ENCODE assay signal across 22 cellular contexts in genomic region chr7:113338297-113338696, GRCh38.
A peak's percentile ranks its signal among the peaks of the same experiment; 100 is the strongest.
DNase-seq lines count a peak whose midpoint lies in the region; ATAC-seq and TF ChIP-seq lines count a peak whose summit lies in the region.
"Had no signal": no experiment of that assay in that cellular context is flagged by ENCODE, and none has a peak within 500 bp of the region (broad histone marks: within the 10 kb centered on the region; RNA-seq: fewer than 3 reads in every experiment).

No MANE protein-coding gene starts in this region.

- no peak overlapping the region for H2BK20ac ChIP-seq in H9 (ENCODE audit: low read depth, low read length, poor library complexity, severe bottlenecking)

- H4K5ac ChIP-seq in H9 (ENCODE audit: insufficient read length, low read depth, low read length): no peak overlapping the region

- no peaks in the 10 kb centered on the region for H3K23me2 ChIP-seq in H9 (ENCODE audit: insufficient read length, low read depth, low read length, poor library complexity, severe bottlenecking)

- H2BK15ac ChIP-seq in H9 (ENCODE audit: low read depth, low read length): no peak overlapping the region

- no peak overlapping the region for H3K56ac ChIP-seq in H9 (ENCODE audit: insufficient read length, low read depth, low read length)

- no peaks in the 10 kb centered on the region for H3K4me1 ChIP-seq in H9 (ENCODE audit: insufficient read depth, low read length)
- H3K4me1 ChIP-seq: A549, Caco-2, esophagus muscularis mucosa, gastroesophageal sphincter, lower lobe of right lung, upper lobe of right lung had no signal

- H3K4me2 ChIP-seq in H9 (ENCODE audit: insufficient read depth, insufficient read length, low read length): no peak overlapping the region
- H3K4me2 ChIP-seq: A549 had no signal

- no peak overlapping the region for H2BK12ac ChIP-seq in H9 (ENCODE audit: insufficient read length, low read depth, low read length)

- H3K27ac ChIP-seq in H9 (ENCODE audit: insufficient read length, low read depth, low read length): no peak overlapping the region
- H3K27ac ChIP-seq: A549, brain microvascular endothelial cell, esophagus muscularis mucosa, gastroesophageal sphincter, lower lobe of right lung, upper lobe of right lung had no signal

- no peak overlapping the region for H3T11ph ChIP-seq in H9 (ENCODE audit: low read length)

- no peaks in the 10 kb centered on the region; a peak in 1 of 4 replicates for H3K4me1 Mint-ChIP-seq in H9
- H3K4me1 Mint-ChIP-seq: activated B cell treated with CpG ODN at 0.5 μM for 24 hours had no signal

- no peak overlapping the region for H3K23ac ChIP-seq in H9 (ENCODE audit: insufficient read length, low read depth, low read length)

- TF ChIP-seq CTCF in H9 (conservative IDR thresholded peaks at IDR 0.05) (no peak), foreskin fibroblast (IDR thresholded peaks at IDR 0.05; ENCODE audit: low read depth, low read length) (no peak)

- H2BK120ac ChIP-seq in H9 (ENCODE audit: low read depth, low read length, poor library complexity, severe bottlenecking): no peak overlapping the region

- H3K14ac ChIP-seq in H9 (ENCODE audit: insufficient read depth, low read length): no peak overlapping the region

- no peak overlapping the region for H3K18ac ChIP-seq in H9 (ENCODE audit: insufficient read length, low read depth, low read length)

- intact Hi-C loops in Right ventricle myocardium inferior (cut with DNase I): no loop called here

- H4K8ac ChIP-seq in H9 (replicated peaks; ENCODE audit: insufficient read length, low read depth, low read length): no peak overlapping the region

- H4K20me1 ChIP-seq in H9 (ENCODE audit: control insufficient read depth, insufficient read depth, insufficient read length): no peaks in the 10 kb centered on the region

- H3K27ac Mint-ChIP-seq in H9: no peak overlapping the region
- H3K27ac Mint-ChIP-seq: activated B cell treated with CpG ODN at 0.5 μM for 24 hours, progenitor cell of endocrine pancreas had no signal

- H3K27me3 Mint-ChIP-seq in H9 (ENCODE audit: low read depth): peaks cover 4% of the 10 kb centered on the region
- H3K27me3 Mint-ChIP-seq: activated B cell treated with CpG ODN at 0.5 μM for 24 hours, progenitor cell of endocrine pancreas had no signal

- no peaks in the 10 kb centered on the region for H3K9me3 ChIP-seq in H9 (ENCODE audit: control insufficient read depth, low read depth, low read length)
- H3K9me3 ChIP-seq: A549, Caco-2, upper lobe of right lung had no signal

- no peak overlapping the region for H3K4me3 Mint-ChIP-seq in H9
- H3K4me3 Mint-ChIP-seq: activated B cell treated with CpG ODN at 0.5 μM for 24 hours had no signal

- no peak overlapping the region for H2BK5ac ChIP-seq in H9 (ENCODE audit: insufficient read length, low read length)

- no peaks in the 10 kb centered on the region for H3K79me2 ChIP-seq in H9 (ENCODE audit: insufficient read depth, low read length)

- H4K91ac ChIP-seq in H9 (ENCODE audit: insufficient read length, low read depth, low read length): no peak overlapping the region

- H3K79me1 ChIP-seq in H9 (ENCODE audit: insufficient read depth, low read depth, low read length, poor library complexity, severe bottlenecking): no peaks in the 10 kb centered on the region

- H3K9me3 Mint-ChIP-seq in H9: peaks cover 3 to 5% of the 10 kb centered on the region in 2 experiments; a peak in 2 of 5 replicates
- H3K9me3 Mint-ChIP-seq: activated B cell treated with CpG ODN at 0.5 μM for 24 hours had no signal

- H3K27me3 ChIP-seq in H9 (ENCODE audit: insufficient read depth, low read length): no peaks in the 10 kb centered on the region
- H3K27me3 ChIP-seq: brain microvascular endothelial cell, esophagus muscularis mucosa, gastroesophageal sphincter, upper lobe of right lung had no signal

- H3K36me3 Mint-ChIP-seq in H9 (ENCODE audit: insufficient read depth in 1 of 3, low read depth in 3 of 3): no peaks in the 10 kb centered on the region

- no peak overlapping the region for H2AK5ac ChIP-seq in H9 (ENCODE audit: insufficient read length, low read length)

- H3K4me3 ChIP-seq in foreskin fibroblast (ENCODE audit: low read depth in 1 of 2, low read length in 2 of 2): no peak overlapping the region
- H3K4me3 ChIP-seq: A549, esophagus muscularis mucosa, gastroesophageal sphincter, lower lobe of right lung, upper lobe of right lung had no signal

- H3K9ac ChIP-seq in H9 (ENCODE audit: extremely low read depth, insufficient read length, low read length): no peak overlapping the region

- peak; percentile 90 for ATAC-seq in GM18861 (IDR thresholded peaks at IDR 0.05; ENCODE audit: unreplicated experiment)
- ATAC-seq in GM21619 (IDR thresholded peaks at IDR 0.05; ENCODE audit: unreplicated experiment): peak; percentile 92
- ATAC-seq in HG03354 (IDR thresholded peaks at IDR 0.05; ENCODE audit: poor library complexity, severe bottlenecking, unreplicated experiment): peak; percentile 95
- ATAC-seq in Right ventricle myocardium inferior: no peak
- ATAC-seq: A549, gastroesophageal sphincter, lower lobe of right lung, upper lobe of right lung had no signal

- no peak overlapping the region for H3K4ac ChIP-seq in H9 (ENCODE audit: low read depth, low read length)

- H2AFZ ChIP-seq in H9 (ENCODE audit: low read length): no peak overlapping the region

- DNase-seq in NCI-H748 (lab: John Stamatoyannopoulos, UW; ENCODE audit: unreplicated experiment) (peak; percentile 70), DMS 273 (lab: John Stamatoyannopoulos, UW; ENCODE audit: unreplicated experiment) (no peak), Right ventricle myocardium inferior (ENCODE audit: missing footprints) (no peak), H9 (no peak), foreskin fibroblast (no peak)
- DNase-seq: activated B cell treated with CpG ODN at 0.5 μM for 24 hours; activated CD4-positive, alpha-beta T cell treated with anti-CD3 and anti-CD28 coated beads, Interleukin-2, amount 50 U/mL, for 48 hours; activated gamma-delta T cell treated with Interleukin-2 at 50 U/mL for 16 hours; brain microvascular endothelial cell; Caco-2; effector memory CD4-positive, alpha-beta T cell; lower lobe of right lung; NCI-H526; T-helper 9 cell; upper lobe of right lung had no signal

- WGBS in H9 (ENCODE audit: extremely low coverage, insufficient read length, low lambda C conversion rate): no CpG with 5 or more reads among the region's 2 CpGs
